ENCODE assay signal across 26 cellular contexts in genomic region chr5:141039061-141039460, GRCh38. TPM values are rescaled to one million over a fixed set of nuclear protein-coding genes. Genes with fewer than 3 reads are reported as not detected.
"Had no signal": no experiment of that assay in that cellular context is flagged by ENCODE, and none has a peak within 500 bp of the region (broad histone marks: within the 10 kb centered on the region; RNA-seq: fewer than 3 reads in every experiment).

No MANE protein-coding gene starts in this region.

- H3K36me3 ChIP-seq: colonic mucosa, left lung, right atrium auricular region, suprapubic skin, transverse colon, vagina had no signal

- H3K36me3 Mint-ChIP-seq: activated naive CD4-positive, alpha-beta T cell treated with anti-CD3 and anti-CD28 coated beads, Interleukin-2, amount 10 ng/mL, durations not matched to agents 7 days and 5 days; mesothelial cell of epicardium; natural killer cell treated with Interleukin-12 subunit alpha and Interleukin-12 subunit beta and Interleukin-15 and Interleukin-18, amount 100 ng/mL, for 72 hours had no signal

- ATAC-seq: activated CD4-positive, CD25-positive, alpha-beta regulatory T cell treated with anti-CD3 and anti-CD28 coated beads, Interleukin-2, amount 50 U/mL, for 24 hours; activated CD8-positive, alpha-beta T cell treated with anti-CD3 and anti-CD28 coated beads, Interleukin-2, amount 10 ng/mL, durations not matched to agents 7 days and 5 days; left lung; natural killer cell treated with Interleukin-12 subunit alpha and Interleukin-12 subunit beta and Interleukin-15 and Interleukin-18, amount 100 ng/mL, for 72 hours; stimulated activated naive CD8-positive, alpha-beta T cell treated with anti-CD3 and anti-CD28 coated beads, Interleukin-15, amount 100 ng/mL, for 72 hours had no signal

- H3K9me3 ChIP-seq: colonic mucosa, right atrium auricular region, suprapubic skin, transverse colon, vagina had no signal

- H3K4me1 Mint-ChIP-seq: activated CD4-positive, alpha-beta T cell treated with anti-CD3 and anti-CD28 coated beads, Interleukin-2, amount 10 ng/mL, durations not matched to agents 7 days and 5 days; activated naive CD4-positive, alpha-beta T cell treated with anti-CD3 and anti-CD28 coated beads, Interleukin-2, amount 10 ng/mL, durations not matched to agents 7 days and 5 days; central memory CD8-positive, alpha-beta T cell; stimulated activated naive CD8-positive, alpha-beta T cell treated with anti-CD3 and anti-CD28 coated beads, Interleukin-15, amount 100 ng/mL, for 72 hours had no signal

- H3K27me3 ChIP-seq: colonic mucosa, left lung, right atrium auricular region, suprapubic skin, transverse colon, vagina had no signal

- H3K4me3 Mint-ChIP-seq: activated CD4-positive, alpha-beta T cell treated with anti-CD3 and anti-CD28 coated beads, Interleukin-2, amount 10 ng/mL, durations not matched to agents 7 days and 5 days; activated CD8-positive, alpha-beta T cell treated with anti-CD3 and anti-CD28 coated beads, Interleukin-2, amount 10 ng/mL, durations not matched to agents 7 days and 5 days; activated naive CD4-positive, alpha-beta T cell treated with anti-CD3 and anti-CD28 coated beads, Interleukin-2, amount 10 ng/mL, durations not matched to agents 7 days and 5 days; activated T-cell treated with anti-CD3 and anti-CD28 coated beads, Interleukin-2, amount 50 U/mL, for 24 hours; central memory CD8-positive, alpha-beta T cell; mesothelial cell of epicardium; natural killer cell treated with Interleukin-12 subunit alpha and Interleukin-12 subunit beta and Interleukin-15 and Interleukin-18, amount 100 ng/mL, for 72 hours; stimulated activated naive CD8-positive, alpha-beta T cell treated with anti-CD3 and anti-CD28 coated beads, Interleukin-15, amount 100 ng/mL, for 72 hours had no signal

- FAIRE-seq: endometrium had no signal

- H3K27me3 Mint-ChIP-seq: activated CD4-positive, alpha-beta T cell treated with anti-CD3 and anti-CD28 coated beads, Interleukin-2, amount 10 ng/mL, durations not matched to agents 7 days and 5 days; activated naive CD4-positive, alpha-beta T cell treated with anti-CD3 and anti-CD28 coated beads, Interleukin-2, amount 10 ng/mL, durations not matched to agents 7 days and 5 days had no signal

- H3K27ac Mint-ChIP-seq: activated CD4-positive, alpha-beta T cell treated with anti-CD3 and anti-CD28 coated beads, Interleukin-2, amount 10 ng/mL, durations not matched to agents 7 days and 5 days; activated CD8-positive, alpha-beta T cell treated with anti-CD3 and anti-CD28 coated beads, Interleukin-2, amount 10 ng/mL, durations not matched to agents 7 days and 5 days; activated naive CD4-positive, alpha-beta T cell treated with anti-CD3 and anti-CD28 coated beads, Interleukin-2, amount 10 ng/mL, durations not matched to agents 7 days and 5 days; activated T-cell treated with anti-CD3 and anti-CD28 coated beads, Interleukin-2, amount 50 U/mL, for 24 hours; mesothelial cell of epicardium; natural killer cell treated with Interleukin-12 subunit alpha and Interleukin-12 subunit beta and Interleukin-15 and Interleukin-18, amount 100 ng/mL, for 72 hours; progenitor cell of endocrine pancreas; stimulated activated naive CD8-positive, alpha-beta T cell treated with anti-CD3 and anti-CD28 coated beads, Interleukin-15, amount 100 ng/mL, for 72 hours had no signal

- H3K27ac ChIP-seq: colonic mucosa, left lung, right atrium auricular region, skin epidermis, suprapubic skin, transverse colon, vagina had no signal

- H3K9me3 Mint-ChIP-seq: activated CD4-positive, alpha-beta T cell treated with anti-CD3 and anti-CD28 coated beads, Interleukin-2, amount 10 ng/mL, durations not matched to agents 7 days and 5 days; activated T-cell treated with anti-CD3 and anti-CD28 coated beads, Interleukin-2, amount 50 U/mL, for 24 hours; central memory CD8-positive, alpha-beta T cell; mesothelial cell of epicardium; stimulated activated naive CD8-positive, alpha-beta T cell treated with anti-CD3 and anti-CD28 coated beads, Interleukin-15, amount 100 ng/mL, for 72 hours had no signal

- H3K4me3 ChIP-seq: colonic mucosa, left lung, right atrium auricular region, skin epidermis, transverse colon had no signal

- H3K4me1 ChIP-seq: colonic mucosa, left lung, right atrium auricular region had no signal

- DNase-seq: activated CD4-positive, alpha-beta T cell treated with anti-CD3 and anti-CD28 coated beads, Interleukin-2, amount 10 ng/mL, durations not matched to agents 7 days and 5 days; activated CD8-positive, alpha-beta T cell treated with anti-CD3 and anti-CD28 coated beads, Interleukin-2, amount 10 ng/mL, durations not matched to agents 7 days and 5 days; activated effector memory CD4-positive, alpha-beta T cell treated with Interleukin-2 at 50 U/mL for 16 hours; activated naive CD4-positive, alpha-beta T cell treated with anti-CD3 and anti-CD28 coated beads, Interleukin-2, amount 10 ng/mL, durations not matched to agents 7 days and 5 days; activated T-cell treated with anti-CD3 and anti-CD28 coated beads, Interleukin-2, amount 50 U/mL, for 24 hours; aorta; colonic mucosa; erythroblast; foreskin melanocyte; left lung; stimulated activated CD4-positive, alpha-beta T cell treated with anti-CD3 and anti-CD28 coated beads, Interleukin-15, amount 100 ng/mL, for 24 hours; stimulated activated CD4-positive, alpha-beta T cell treated with anti-CD3 and anti-CD28 coated beads, Interleukin-4, amount 100 ng/mL, for 1 hour; stimulated activated naive CD8-positive, alpha-beta T cell treated with anti-CD3 and anti-CD28 coated beads, Interleukin-15, amount 100 ng/mL, for 72 hours; T1000; transverse colon had no signal

RNA-seq across cellular contexts. Expression of gene PCDHB1, which starts 12.1 kb away (rescaled TPM):
- total RNA-seq: activated CD4-positive, alpha-beta T cell treated with anti-CD3 and anti-CD28 coated beads, Interleukin-2, amount 10 ng/mL, durations not matched to agents 7 days and 5 days; activated CD8-positive, alpha-beta T cell treated with anti-CD3 and anti-CD28 coated beads, Interleukin-2, amount 10 ng/mL, durations not matched to agents 7 days and 5 days; aorta; colonic mucosa; lung microvascular endothelial cell; natural killer cell treated with Interleukin-12 subunit alpha and Interleukin-12 subunit beta and Interleukin-15 and Interleukin-18, amount 100 ng/mL, for 72 hours; right atrium auricular region; suprapubic skin; transverse colon; vagina had no signal
- polyA plus RNA-seq: aorta had no signal

RNA-seq across cellular contexts. Expression of gene PCDHB2, which starts 55.4 kb away (rescaled TPM):
- total RNA-seq: activated CD4-positive, alpha-beta T cell treated with anti-CD3 and anti-CD28 coated beads, Interleukin-2, amount 10 ng/mL, durations not matched to agents 7 days and 5 days; activated CD8-positive, alpha-beta T cell treated with anti-CD3 and anti-CD28 coated beads, Interleukin-2, amount 10 ng/mL, durations not matched to agents 7 days and 5 days; natural killer cell treated with Interleukin-12 subunit alpha and Interleukin-12 subunit beta and Interleukin-15 and Interleukin-18, amount 100 ng/mL, for 72 hours had no signal
